25 cellular contexts compared by ENCODE assay signal in genomic region chr9:133058051-133058450, GRCh38. TPM values are rescaled to one million over a fixed set of nuclear protein-coding genes. Genes with fewer than 3 reads are reported as not detected.
DNase-seq lines count a peak whose midpoint lies in the region; ATAC-seq, FAIRE-seq and TF ChIP-seq lines count a peak whose summit lies in the region.
"Had no signal": no experiment of that assay in that cellular context is flagged by ENCODE, and none has a peak within 500 bp of the region (broad histone marks: within the 10 kb centered on the region; RNA-seq: fewer than 3 reads in every experiment).

No MANE protein-coding gene starts in this region.

- intact Hi-C loops in OCI-LY7 (cut with micrococcal nuclease; ENCODE audit: unreplicated experiment) = no loop called here

- no peak overlapping the region for H2BK5ac ChIP-seq in H1 (ENCODE audit: low read depth, low read length)

- no peak for TF ChIP-seq EP300 in H1 (IDR thresholded peaks at IDR 0.05; ENCODE audit: borderline replicate concordance in 1 of 2, low read depth in 2 of 2, low read length in 2 of 2)

- H3K14ac ChIP-seq in H1 (ENCODE audit: insufficient read length) = no peak overlapping the region

- TF ChIP-seq RAD21 in H1 (IDR thresholded peaks at IDR 0.05 in 1 of 2, conservative IDR thresholded peaks at IDR 0.05 in 1 of 2; ENCODE audit: low read depth in 2 of 2, low read length in 2 of 2) = no peak

- H3K79me2 ChIP-seq in OCI-LY7 (ENCODE audit: insufficient read depth, low read depth, low read length) (no peaks in the 10 kb centered on the region), H1 (ENCODE audit: control insufficient read depth in 1 of 2, insufficient read depth in 2 of 2, low read length in 2 of 2) (no peaks in the 10 kb centered on the region)

- peak overlapping the region; percentile 72 to 97 (median 90) for H3K4me2 ChIP-seq in BLaER1 treated with 17β-estradiol and CSF1 and Interleukin-3, amounts not matched to agents 10 nM and 100 nM
- no peak overlapping the region for H3K4me2 ChIP-seq in OCI-LY7 (ENCODE audit: low read length)
- H3K4me2 ChIP-seq in H1 (ENCODE audit: insufficient read depth in 1 of 2, low read depth in 2 of 2, low read length in 2 of 2) = no peak overlapping the region

- no peaks in the 10 kb centered on the region for H3K23me2 ChIP-seq in H1 (ENCODE audit: low read depth, low read length)

- H3K4me1 Mint-ChIP-seq in T-helper 1 cell treated with Interleukin-12 subunit alpha and Interleukin-12 subunit beta and Interleukin-4 antibody, amounts not matched to agents 30 μg/mL and 1 μg/mL, for 36 hours (ENCODE audit: low read depth) = peaks cover 38% of the 10 kb centered on the region

- no peak overlapping the region for H3K4ac ChIP-seq in H1 (replicated peaks; ENCODE audit: insufficient read length, low read depth, low read length)

- H2BK20ac ChIP-seq in H1 (ENCODE audit: low read length) = no peak overlapping the region

- no peaks in the 10 kb centered on the region for H3K9me3 ChIP-seq in BLaER1 treated with 17β-estradiol and CSF1 and Interleukin-3, amounts not matched to agents 10 nM and 100 nM (replicated peaks in 1 of 11)
- H3K9me3 ChIP-seq in OCI-LY7 (ENCODE audit: low read length) = no peaks in the 10 kb centered on the region
- H3K9me3 ChIP-seq in H1 (ENCODE audit: insufficient read depth in 2 of 2, low read depth in 1 of 2, low read length in 1 of 2) = no peaks in the 10 kb centered on the region
- H3K9me3 ChIP-seq: gastrocnemius medialis, upper lobe of left lung had no signal

- H4K5ac ChIP-seq in H1 (ENCODE audit: insufficient read length, low read depth, low read length) = no peak overlapping the region

- H3K18ac ChIP-seq in H1 (ENCODE audit: extremely low read depth, low read length) = no peak overlapping the region

- peak overlapping the region; percentile 23; the same call in 1 of the 2 replicates for H4K8ac ChIP-seq in H1 (ENCODE audit: extremely low read depth, insufficient read depth, low read length)

- POLR2A ChIA-PET in OCI-LY7 (lab: Charles Lee) (interaction anchor here (0.6 kb wide), 1 partner anchor 32 kb away, joined by 3 read pairs; no protein-coding TSS in a partner anchor), H1 (lab: Charles Lee; ENCODE audit: partially characterized antibody) (interaction anchor here (1.0 to 1.3 kb wide), 2 partner anchors 9 to 24 kb away, joined by 3 read pairs; no protein-coding TSS in a partner anchor)

- WGBS in H1 (ENCODE audit: extremely low coverage in 1 of 2, insufficient coverage in 1 of 2, insufficient read length in 1 of 2, insufficient replicate concordance in 2 of 2, low coverage in 1 of 2, low lambda C conversion rate in 2 of 2, missing lambda C conversion rate in 1 of 2), 2 experiments = 80% methylated on average over 7 of the region's 7 CpGs; no CpG with 5 or more reads in 1 of the 2 experiments

- DNase-seq in T-helper 1 cell (no peak), OCI-LY7 (ENCODE audit: low spot score) (no peak), H1 (ENCODE audit: low read depth in 1 of 2, low spot score in 2 of 2) (no peak), NCI-H1105 treated with DMSO at 0.1 percent for 48 hours (lab: John Stamatoyannopoulos, UW) (no peak)
- DNase-seq: activated CD4-positive, alpha-beta T cell treated with anti-CD3 and anti-CD28 coated beads, Interleukin-2, amount 50 U/mL, for 1 hour; activated T-cell treated with anti-CD3 and anti-CD28 coated beads, Interleukin-2, amount 50 U/mL, for 24 hours; dorsolateral prefrontal cortex; erythroblast; gastrocnemius medialis; KBM-7; kidney glomerular epithelial cell; mesenchymal stem cell; NCI-H1048; NCI-H510A; upper lobe of left lung had no signal

- H4K91ac ChIP-seq in H1 (replicated peaks; ENCODE audit: insufficient read length, low read length) = no peak overlapping the region

- H3K23ac ChIP-seq in H1 (ENCODE audit: insufficient read length) = no peak overlapping the region

- TF ChIP-seq POLR2A in H1 (IDR thresholded peaks at IDR 0.05; ENCODE audit: control extremely low read depth in 1 of 2, low read depth in 2 of 2, low read length in 2 of 2) = no peak

- peaks cover 38 to 58% (median 49%) of the 10 kb centered on the region in 11 experiments for H3K36me3 ChIP-seq in BLaER1 treated with 17β-estradiol and CSF1 and Interleukin-3, amounts not matched to agents 10 nM and 100 nM
- H3K36me3 ChIP-seq in OCI-LY7 (ENCODE audit: insufficient read depth, low read length) = peaks cover 49% of the 10 kb centered on the region; the same call in 1 of the 2 replicates
- peaks cover 15 to 35% (median 28%) of the 10 kb centered on the region in 4 experiments; a peak in 7 of 8 replicates for H3K36me3 ChIP-seq in H1 (ENCODE audit: control insufficient read depth in 2 of 4, insufficient read depth in 4 of 4, low read length in 3 of 4)

- TF ChIP-seq CTCF in OCI-LY7 (conservative IDR thresholded peaks at IDR 0.05; ENCODE audit: low read length) = no peak
- no peak for TF ChIP-seq CTCF in H1 (IDR thresholded peaks at IDR 0.05; ENCODE audit: control extremely low read depth in 1 of 3, insufficient read depth in 1 of 3, low read depth in 1 of 3, low read length in 3 of 3)

- no peak overlapping the region for H2AK5ac ChIP-seq in H1 (ENCODE audit: low read depth, low read length)

- FAIRE-seq in H1 (lab: Jason Lieb, UNC) = no peak
- FAIRE-seq: D721Med, G401.6 had no signal

- no peaks in the 10 kb centered on the region for H3K27me3 Mint-ChIP-seq in T-helper 1 cell treated with Interleukin-12 subunit alpha and Interleukin-12 subunit beta and Interleukin-4 antibody, amounts not matched to agents 30 μg/mL and 1 μg/mL, for 36 hours (ENCODE audit: low read depth)
- H3K27me3 Mint-ChIP-seq: activated T-cell treated with anti-CD3 and anti-CD28 coated beads, Interleukin-2, amount 50 U/mL, for 24 hours had no signal

- no peak overlapping the region for H2BK15ac ChIP-seq in H1 (ENCODE audit: low read length)

- H3K4me3 ChIP-seq in BLaER1 treated with 17β-estradiol and CSF1 and Interleukin-3, amounts not matched to agents 10 nM and 100 nM = no peak overlapping the region; a peak in 2 of 20 replicates
- no peak overlapping the region for H3K4me3 ChIP-seq in OCI-LY7 (ENCODE audit: low read depth, low read length, poor library complexity, severe bottlenecking)
- no peak overlapping the region for H3K4me3 ChIP-seq in H1 (ENCODE audit: extremely low read depth in 1 of 4, insufficient read depth in 2 of 4, low read depth in 3 of 4, low read length in 4 of 4)
- H3K4me3 ChIP-seq: cardiac muscle cell, dorsolateral prefrontal cortex, gastrocnemius medialis, upper lobe of left lung had no signal

- peak overlapping the region in 9 of 11 experiments; percentile 49 to 78 (median 67); a peak in 18 of 22 replicates for H3K27ac ChIP-seq in BLaER1 treated with 17β-estradiol and CSF1 and Interleukin-3, amounts not matched to agents 10 nM and 100 nM
- peak overlapping the region; percentile 63 for H3K27ac ChIP-seq in OCI-LY7 (ENCODE audit: low read depth, low read length, poor library complexity, severe bottlenecking)
- H3K27ac ChIP-seq in H1 (ENCODE audit: low read depth, low read length) = no peak overlapping the region
- H3K27ac ChIP-seq: 22Rv1, cardiac muscle cell, dorsolateral prefrontal cortex, gastrocnemius medialis, upper lobe of left lung had no signal

- no peaks in the 10 kb centered on the region for H3K9me3 Mint-ChIP-seq in T-helper 1 cell treated with Interleukin-12 subunit alpha and Interleukin-12 subunit beta and Interleukin-4 antibody, amounts not matched to agents 30 μg/mL and 1 μg/mL, for 36 hours
- H3K9me3 Mint-ChIP-seq: activated T-cell treated with anti-CD3 and anti-CD28 coated beads, Interleukin-2, amount 50 U/mL, for 24 hours; nephron had no signal

- peak overlapping the region in 8 of 11 experiments; percentile 16 to 66 (median 50); a peak in 12 of 22 replicates for H3K9ac ChIP-seq in BLaER1 treated with 17β-estradiol and CSF1 and Interleukin-3, amounts not matched to agents 10 nM and 100 nM
- no peak overlapping the region for H3K9ac ChIP-seq in H1 (replicated peaks in 1 of 4; ENCODE audit: extremely low read depth in 1 of 4, low read depth in 3 of 4, low read length in 3 of 4)

- H2AFZ ChIP-seq in OCI-LY7 (ENCODE audit: low read length) (no peak overlapping the region), H1 (ENCODE audit: low read length) (no peak overlapping the region)

- no peaks in the 10 kb centered on the region for H3K27me3 ChIP-seq in BLaER1 treated with 17β-estradiol and CSF1 and Interleukin-3, amounts not matched to agents 10 nM and 100 nM
- H3K27me3 ChIP-seq in H1 (replicated peaks in 1 of 4; ENCODE audit: control insufficient read depth in 3 of 4, extremely low read depth in 1 of 4, insufficient read depth in 3 of 4, low read length in 3 of 4) = no peaks in the 10 kb centered on the region
- H3K27me3 ChIP-seq: cardiac muscle cell, dorsolateral prefrontal cortex, gastrocnemius medialis, upper lobe of left lung had no signal

- peak overlapping the region; percentile 88 for H3K27ac Mint-ChIP-seq in T-helper 1 cell treated with Interleukin-12 subunit alpha and Interleukin-12 subunit beta and Interleukin-4 antibody, amounts not matched to agents 30 μg/mL and 1 μg/mL, for 36 hours
- H3K27ac Mint-ChIP-seq: nephron had no signal

- CTCF ChIA-PET in OCI-LY7 (lab: Charles Lee; ENCODE audit: unreplicated experiment) (no interaction called here), H1 (lab: Charles Lee; ENCODE audit: partially characterized antibody) (interaction anchor here (0.5 to 1.8 kb wide), 6 partner anchors 10 to 129 kb away, joined by 3 to 7 read pairs (median 4); no protein-coding TSS in a partner anchor)

- H2BK120ac ChIP-seq in H1 (replicated peaks; ENCODE audit: low read depth, low read length) = no peak overlapping the region

- H3K4me3 Mint-ChIP-seq in T-helper 1 cell treated with Interleukin-12 subunit alpha and Interleukin-12 subunit beta and Interleukin-4 antibody, amounts not matched to agents 30 μg/mL and 1 μg/mL, for 36 hours = no peak overlapping the region
- H3K4me3 Mint-ChIP-seq: activated T-cell treated with anti-CD3 and anti-CD28 coated beads, Interleukin-2, amount 50 U/mL, for 24 hours; nephron had no signal

- 0 out of 2 replicates have a peak, but pooled peaks cover 2% of the 10 kb centered on the region for H3K79me1 ChIP-seq in H1 (ENCODE audit: low read depth, low read length)

- ATAC-seq in GM21825 (IDR thresholded peaks at IDR 0.05; ENCODE audit: unreplicated experiment) (no peak), HG03342 (IDR thresholded peaks at IDR 0.05; ENCODE audit: unreplicated experiment) (no peak)
- ATAC-seq: gastrocnemius medialis had no signal

- BruUV-seq in OCI-LY7 (replicated peaks; lab: Mats Ljungman, UMichigan) = TSS peak; percentile 90

- H2BK12ac ChIP-seq in H1 (ENCODE audit: low read depth, low read length) = no peak overlapping the region

- H4K20me1 ChIP-seq in BLaER1 treated with 17β-estradiol and CSF1 and Interleukin-3, amounts not matched to agents 10 nM and 100 nM = peaks cover 0 to 62% (median 27%) of the 10 kb centered on the region in 11 experiments; a peak in 15 of 22 replicates
- H4K20me1 ChIP-seq in OCI-LY7 (ENCODE audit: insufficient read depth, low read length) (no peaks in the 10 kb centered on the region), H1 (replicated peaks in 1 of 2; ENCODE audit: control insufficient read depth in 1 of 2, insufficient read depth in 2 of 2, low read length in 2 of 2) (peaks cover 0 to 6% of the 10 kb centered on the region in 2 experiments)

- H3K56ac ChIP-seq in H1 (replicated peaks; ENCODE audit: insufficient read length, low read depth, low read length) = no peak overlapping the region

- H3K4me1 ChIP-seq in BLaER1 treated with 17β-estradiol and CSF1 and Interleukin-3, amounts not matched to agents 10 nM and 100 nM = peaks cover 62 to 80% (median 76%) of the 10 kb centered on the region in 10 experiments
- H3K4me1 ChIP-seq in OCI-LY7 (ENCODE audit: insufficient read depth, low read length, poor library complexity, severe bottlenecking) (peaks cover 34% of the 10 kb centered on the region), H1 (replicated peaks in 1 of 4; ENCODE audit: control insufficient read depth in 3 of 4, insufficient read depth in 4 of 4, low read length in 3 of 4) (peaks cover 6 to 23% (median 13%) of the 10 kb centered on the region in 4 experiments)

- H3K36me3 Mint-ChIP-seq in T-helper 1 cell treated with Interleukin-12 subunit alpha and Interleukin-12 subunit beta and Interleukin-4 antibody, amounts not matched to agents 30 μg/mL and 1 μg/mL, for 36 hours (ENCODE audit: low read depth) = peaks cover 25% of the 10 kb centered on the region

- no peaks in the 10 kb centered on the region for H3K9me2 ChIP-seq in OCI-LY7 (ENCODE audit: insufficient read depth, low read length)

RNA-seq across cellular contexts. Expression of gene CEL, which starts 3.7 kb away (rescaled TPM):
- total RNA-seq in OCI-LY7 (2014; rRNA removed; shearing (Covaris generic)) = 0.39 and 1.2 TPM in 2 replicates
- 1.4 and 1.8 TPM in 2 replicates for total RNA-seq in OCI-LY7 (2022)
- 2.5 and 3.4 TPM in 2 replicates for total RNA-seq in H1 (2021; fragmentation: NEBNext Ultra II Directional; extraction: Animal tissue kit (Norgen Biotek cat#: 25700))
- 1.8 and 2.7 TPM in 2 replicates for polyA plus RNA-seq in H1 (2011; rRNA removed)
- polyA plus RNA-seq in H1 (2011; cell fraction: cytosol; rRNA removed) = 1.9 TPM
- polyA plus RNA-seq in H1 (2011; cell fraction: nucleus; rRNA removed) = 11.8 TPM
- 3.1 to 4.5 TPM (median 3.7 TPM) in 4 replicates for polyA plus RNA-seq in H1 (2012, experiment 1 of 2)
- polyA plus RNA-seq in H1 (2012, experiment 2 of 2) = 1.9 TPM
- polyA plus RNA-seq in H1 (2013, experiment 1 of 2) = 2.2 TPM
- polyA plus RNA-seq in H1 (2013, experiment 2 of 2) = 2.1 TPM
- polyA minus RNA-seq in H1 (2011; rRNA and poly(A)+ RNA removed) = 1.0 and 1.2 TPM in 2 replicates
- not detected for polyA minus RNA-seq in H1 (2011; cell fraction: cytosol; rRNA and poly(A)+ RNA removed)
- polyA minus RNA-seq in H1 (2011; cell fraction: nucleus; rRNA and poly(A)+ RNA removed) = 1.3 TPM
- total RNA-seq: skeletal muscle tissue had no signal

RNA-seq across cellular contexts. Expression of gene GTF3C5, which starts 27.3 kb away (rescaled TPM):
- total RNA-seq in OCI-LY7 (2014; rRNA removed; shearing (Covaris generic)) = 91.9 and 97.0 TPM in 2 replicates
- total RNA-seq in OCI-LY7 (2022) = 90.3 and 91.6 TPM in 2 replicates
- 87.1 and 89.4 TPM in 2 replicates for total RNA-seq in H1 (2021; fragmentation: NEBNext Ultra II Directional; extraction: Animal tissue kit (Norgen Biotek cat#: 25700))
- polyA plus RNA-seq in H1 (2011; rRNA removed) = 78.7 and 104 TPM in 2 replicates
- 96.0 TPM for polyA plus RNA-seq in H1 (2011; cell fraction: cytosol; rRNA removed)
- polyA plus RNA-seq in H1 (2011; cell fraction: nucleus; rRNA removed) = 171 TPM
- 72.1 to 92.5 TPM (median 89.8 TPM) in 4 replicates for polyA plus RNA-seq in H1 (2012, experiment 1 of 2)
- 73.5 TPM for polyA plus RNA-seq in H1 (2012, experiment 2 of 2)
- 50.2 TPM for polyA plus RNA-seq in H1 (2013, experiment 1 of 2)
- 50.0 TPM for polyA plus RNA-seq in H1 (2013, experiment 2 of 2)
- 70.6 and 79.9 TPM in 2 replicates for polyA minus RNA-seq in H1 (2011; rRNA and poly(A)+ RNA removed)
- 53.6 TPM for polyA minus RNA-seq in H1 (2011; cell fraction: cytosol; rRNA and poly(A)+ RNA removed)
- polyA minus RNA-seq in H1 (2011; cell fraction: nucleus; rRNA and poly(A)+ RNA removed) = 61.2 TPM

Comparison
In these comparisons a context has a peak if more than half of its experiments do, and no peak if none do; other contexts are left out.
1. H3K4me2 ChIP-seq: peak in BLaER1 treated with 17β-estradiol and CSF1 and Interleukin-3, amounts not matched to agents 10 nM and 100 nM (11 of 11); none in OCI-LY7 (single experiment) and H1 (0 of 2).
2. H3K9ac ChIP-seq: peak in BLaER1 treated with 17β-estradiol and CSF1 and Interleukin-3, amounts not matched to agents 10 nM and 100 nM (8 of 11); none in H1 (0 of 4).